In genomic region chr3:142448424-142448823, GRCh38 we compare ENCODE assay signal across 8 cellular contexts. TPM values are rescaled to one million over a fixed set of nuclear protein-coding genes. Genes with fewer than 3 reads are reported as not detected.
DNase-seq lines count a peak whose midpoint lies in the region; ATAC-seq and TF ChIP-seq lines count a peak whose summit lies in the region.

No MANE protein-coding gene starts in this region.

- peak overlapping the region; percentile 91 for H3K4me2 ChIP-seq in OCI-LY7 (ENCODE audit: low read length)

- H3K9me3 Mint-ChIP-seq in Calu3 (ENCODE audit: low read depth, unreplicated experiment) = no peaks in the 10 kb centered on the region

- peak overlapping the region; percentile 81 for H3K4me3 Mint-ChIP-seq in Calu3 (ENCODE audit: low read depth, unreplicated experiment)

- peaks cover 24% of the 10 kb centered on the region for H3K4me1 ChIP-seq in OCI-LY7 (ENCODE audit: insufficient read depth, low read length, poor library complexity, severe bottlenecking)

- peaks cover 28% of the 10 kb centered on the region for H3K36me3 Mint-ChIP-seq in Calu3 (ENCODE audit: insufficient read depth, unreplicated experiment)

- no peaks in the 10 kb centered on the region for H3K27me3 Mint-ChIP-seq in Calu3 (ENCODE audit: unreplicated experiment)

- TF ChIP-seq CTCF in Calu3 (IDR thresholded peaks at IDR 0.05; ENCODE audit: unreplicated experiment) (no peak), OCI-LY7 (conservative IDR thresholded peaks at IDR 0.05; ENCODE audit: low read length) (no peak), epithelial cell of proximal tubule (conservative IDR thresholded peaks at IDR 0.05; ENCODE audit: low read depth, low read length) (no peak)

- CTCF ChIA-PET in Calu3 (lab: Charles Lee) = no interaction called here
- CTCF ChIA-PET in OCI-LY7 (lab: Charles Lee; ENCODE audit: unreplicated experiment) = no interaction called here

- ATAC-seq in GM18867 (IDR thresholded peaks at IDR 0.05; ENCODE audit: unreplicated experiment) = no peak

- no peaks in the 10 kb centered on the region for H3K9me2 ChIP-seq in OCI-LY7 (ENCODE audit: insufficient read depth, low read length)

- peak overlapping the region; percentile 65 for H3K27ac ChIP-seq in OCI-LY7 (ENCODE audit: low read depth, low read length, poor library complexity, severe bottlenecking)

- H3K36me3 ChIP-seq in OCI-LY7 (ENCODE audit: insufficient read depth, low read length) = peaks cover 47% of the 10 kb centered on the region

- DNase-seq in Calu3 (no peak), OCI-LY7 (ENCODE audit: low spot score) (no peak), epithelial cell of proximal tubule (ENCODE audit: low read depth) (no peak), pons (ENCODE audit: low spot score) (peak; percentile 20), HPDE6-E6E7 (ENCODE audit: extremely low spot score) (no peak), T-helper 9 cell (no peak), midbrain (lab: John Stamatoyannopoulos, UW) (no peak)

- H2AFZ ChIP-seq in OCI-LY7 (ENCODE audit: low read length) = peak overlapping the region; percentile 96

- peaks cover 15% of the 10 kb centered on the region for H3K4me1 Mint-ChIP-seq in Calu3 (ENCODE audit: low read depth, unreplicated experiment)

- H3K27ac Mint-ChIP-seq in Calu3 (ENCODE audit: unreplicated experiment) = peak overlapping the region; percentile 87

- TSS peak; percentile 83 for BruUV-seq in Calu3 (replicated peaks; lab: Mats Ljungman, UMichigan)
- BruUV-seq in OCI-LY7 (replicated peaks; lab: Mats Ljungman, UMichigan) = TSS peak; percentile 94

- intact Hi-C loops in Calu3 (cut with micrococcal nuclease; ENCODE audit: unreplicated experiment) = loop anchor here (1.0 kb wide), 1 partner anchor 9 kb away; no protein-coding TSS in a partner anchor
- intact Hi-C loops in OCI-LY7 (cut with micrococcal nuclease; ENCODE audit: unreplicated experiment) = loop anchor here (5.0 kb wide), 2 partner anchors 221 to 711 kb away; partner anchors contain the start of genes GK5 and RNF7

- H4K20me1 ChIP-seq in OCI-LY7 (ENCODE audit: insufficient read depth, low read length) = peaks cover 9% of the 10 kb centered on the region; the same call in 1 of the 2 replicates

- POLR2A ChIA-PET in OCI-LY7 (lab: Charles Lee) = interaction anchor here (0.6 to 1.4 kb wide), 2 partner anchors 16 to 105 kb away, joined by 3 to 4 read pairs; no protein-coding TSS in a partner anchor

- H3K79me2 ChIP-seq in OCI-LY7 (ENCODE audit: insufficient read depth, low read depth, low read length) = peaks cover 46% of the 10 kb centered on the region

- H3K4me3 ChIP-seq in OCI-LY7 (ENCODE audit: low read depth, low read length, poor library complexity, severe bottlenecking) = peak overlapping the region; percentile 87
- H3K4me3 ChIP-seq in epithelial cell of proximal tubule (ENCODE audit: low read depth, low read length) = peak overlapping the region; percentile 96

- no peaks in the 10 kb centered on the region for H3K9me3 ChIP-seq in OCI-LY7 (ENCODE audit: low read length)

RNA-seq across cellular contexts. Expression of gene XRN1, which starts 0.6 kb away (rescaled TPM):
- total RNA-seq in Calu3 (2022) (59.7 and 64.1 TPM in 2 replicates), OCI-LY7 (2022) (36.6 and 39.2 TPM in 2 replicates), epithelial cell of proximal tubule (8.0 and 11.9 TPM in 2 replicates)
- 33.1 and 43.6 TPM in 2 replicates for total RNA-seq in OCI-LY7 (2014; rRNA removed; shearing (Covaris generic))
